18 cellular contexts compared by ENCODE assay signal in genomic region chr12:34295366-34296142, GRCh38.
"Had no signal": no experiment of that assay in that cellular context is flagged by ENCODE, and none has a peak within 500 bp of the region (broad histone marks: within the 10 kb centered on the region; RNA-seq: fewer than 3 reads in every experiment).

No MANE protein-coding gene starts in this region.

- H3K36me3 ChIP-seq: breast epithelium, esophagus muscularis mucosa, gastroesophageal sphincter, prostate gland, thoracic aorta, upper lobe of right lung had no signal

- H3K27ac Mint-ChIP-seq: activated naive CD4-positive, alpha-beta T cell treated with anti-CD3 and anti-CD28 coated beads for 36 hours; dendritic cell treated with granulocyte-macrophage colony-stimulating factor and Interleukin-4, amounts not matched to agents 40 ng/mL and 50 ng/mL, for 4 days; immature natural killer cell; mesothelial cell of epicardium; stimulated activated naive B cell treated with anti-CD40 and anti-IgM and Interleukin-4, amounts not matched to agents 10 μg/mL and 1 μg/mL and 100 μg/mL, for 72 hours; T-helper 1 cell treated with Interleukin-12 subunit alpha and Interleukin-12 subunit beta and Interleukin-4 antibody, amounts not matched to agents 30 μg/mL and 1 μg/mL, for 36 hours had no signal

- H3K27me3 ChIP-seq: breast epithelium, upper lobe of right lung had no signal

- DNase-seq: activated CD4-positive, alpha-beta T cell treated with anti-CD3 and anti-CD28 coated beads for 1 hour; activated CD8-positive, alpha-beta memory T cell treated with anti-CD3 and anti-CD28 coated beads for 24 hours; activated naive CD4-positive, alpha-beta T cell treated with anti-CD3 and anti-CD28 coated beads for 36 hours; cerebellar nuclear complex; effector memory CD4-positive, alpha-beta T cell; immature natural killer cell; stimulated activated naive B cell treated with anti-CD40 and anti-IgM and Interleukin-4, amounts not matched to agents 10 μg/mL and 1 μg/mL and 100 μg/mL, for 72 hours had no signal

- ATAC-seq: gastroesophageal sphincter; SK-N-SH treated with all-trans-retinoic acid at 6 μM for 48 hours; stimulated activated naive B cell treated with anti-CD40 and anti-IgM and Interleukin-4, amounts not matched to agents 10 μg/mL and 1 μg/mL and 100 μg/mL, for 72 hours; upper lobe of right lung had no signal

- H3K4me1 Mint-ChIP-seq: immature natural killer cell; mesothelial cell of epicardium; stimulated activated naive B cell treated with anti-CD40 and anti-IgM and Interleukin-4, amounts not matched to agents 10 μg/mL and 1 μg/mL and 100 μg/mL, for 72 hours had no signal

- H3K4me1 ChIP-seq: breast epithelium, esophagus muscularis mucosa, gastroesophageal sphincter, prostate gland, upper lobe of right lung had no signal

- H3K4me3 ChIP-seq: breast epithelium, esophagus muscularis mucosa, gastroesophageal sphincter, lung, prostate gland, thoracic aorta, upper lobe of right lung had no signal

- H3K9me3 ChIP-seq: prostate gland, thoracic aorta, upper lobe of right lung had no signal

- H3K4me3 Mint-ChIP-seq: activated naive CD4-positive, alpha-beta T cell treated with anti-CD3 and anti-CD28 coated beads for 36 hours; dendritic cell treated with granulocyte-macrophage colony-stimulating factor and Interleukin-4, amounts not matched to agents 40 ng/mL and 50 ng/mL, for 4 days; immature natural killer cell; mesothelial cell of epicardium; stimulated activated naive B cell treated with anti-CD40 and anti-IgM and Interleukin-4, amounts not matched to agents 10 μg/mL and 1 μg/mL and 100 μg/mL, for 72 hours; T-helper 1 cell treated with Interleukin-12 subunit alpha and Interleukin-12 subunit beta and Interleukin-4 antibody, amounts not matched to agents 30 μg/mL and 1 μg/mL, for 36 hours had no signal

- H3K27ac ChIP-seq: breast epithelium, esophagus muscularis mucosa, gastroesophageal sphincter, prostate gland, thoracic aorta, upper lobe of right lung had no signal

- H3K27me3 Mint-ChIP-seq: dendritic cell treated with granulocyte-macrophage colony-stimulating factor and Interleukin-4, amounts not matched to agents 40 ng/mL and 50 ng/mL, for 4 days; stimulated activated naive B cell treated with anti-CD40 and anti-IgM and Interleukin-4, amounts not matched to agents 10 μg/mL and 1 μg/mL and 100 μg/mL, for 72 hours had no signal
